ENCODE assay signal across 34 cellular contexts in the genomic region with DNA sequence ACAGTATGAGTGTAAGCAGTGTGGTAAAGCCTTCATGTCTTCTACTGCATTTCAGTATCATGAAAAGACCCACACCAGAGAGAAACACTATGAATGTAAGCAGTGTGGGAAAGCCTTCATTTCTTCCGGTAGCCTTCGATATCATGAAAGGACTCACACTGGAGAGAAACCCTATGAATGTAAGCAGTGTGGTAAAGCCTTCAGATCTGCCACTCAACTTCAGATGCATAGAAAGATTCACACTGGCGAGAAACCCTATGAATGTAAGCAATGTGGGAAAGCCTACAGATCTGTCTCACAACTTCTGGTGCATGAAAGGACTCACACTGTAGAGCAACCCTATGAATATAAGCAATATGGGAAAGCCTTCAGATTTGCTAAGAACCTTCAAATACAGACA. TPM values are rescaled to one million over a fixed set of nuclear protein-coding genes. Genes with fewer than 3 reads are reported as not detected.
DNase-seq lines count a peak whose midpoint lies in the region; FAIRE-seq and TF ChIP-seq lines count a peak whose summit lies in the region.
"Had no signal": no experiment of that assay in that cellular context is flagged by ENCODE, and none has a peak within 500 bp of the region (broad histone marks: within the 10 kb centered on the region; RNA-seq: fewer than 3 reads in every experiment).

No MANE protein-coding gene starts in this region.

- H4K20me1 ChIP-seq in H1 (replicated peaks in 1 of 2; ENCODE audit: control insufficient read depth in 1 of 2, insufficient read depth in 2 of 2, low read length in 2 of 2), result no peaks in the 10 kb centered on the region

- H3K23me2 ChIP-seq in H1 (ENCODE audit: low read depth, low read length), result no peaks in the 10 kb centered on the region

- peaks cover 57% of the 10 kb centered on the region for H3K36me3 ChIP-seq in HUES48 (ENCODE audit: control insufficient read depth, insufficient read depth, low read length)
- H3K36me3 ChIP-seq in H1 (ENCODE audit: control insufficient read depth in 2 of 4, insufficient read depth in 4 of 4, low read length in 3 of 4), result peaks cover 16 to 74% (median 47%) of the 10 kb centered on the region in 4 experiments
- peaks cover 54 to 62% (median 57%) of the 10 kb centered on the region in 3 donors for H3K36me3 ChIP-seq in skeletal muscle tissue (ENCODE audit: control insufficient read depth in 3 of 3, insufficient read depth in 3 of 3, low read length in 3 of 3)
- peaks cover 5% of the 10 kb centered on the region for H3K36me3 ChIP-seq in testis (ENCODE audit: low read depth, missing control alignments)

- no peaks in the 10 kb centered on the region for H3K79me2 ChIP-seq in H1 (ENCODE audit: control insufficient read depth in 1 of 2, insufficient read depth in 2 of 2, low read length in 2 of 2)

- no peak overlapping the region for H4K5ac ChIP-seq in H1 (ENCODE audit: insufficient read length, low read depth, low read length)

- no peak overlapping the region for H2BK120ac ChIP-seq in H1 (replicated peaks; ENCODE audit: low read depth, low read length)

- H4K8ac ChIP-seq in H1 (ENCODE audit: extremely low read depth, insufficient read depth, low read length), result no peak overlapping the region

- H3K9me3 ChIP-seq in HUES48 (ENCODE audit: control insufficient read depth, insufficient read depth, low read length) (peaks cover 86% of the 10 kb centered on the region), H1 (ENCODE audit: insufficient read depth in 2 of 2, low read depth in 1 of 2, low read length in 1 of 2) (peaks cover 69 to 86% of the 10 kb centered on the region in 2 experiments), skeletal muscle tissue (ENCODE audit: control insufficient read depth in 3 of 3, low read length in 3 of 3) (peaks cover 42 to 66% (median 56%) of the 10 kb centered on the region in 3 donors), testis (no peaks in the 10 kb centered on the region)

- no peak overlapping the region for H3K18ac ChIP-seq in H1 (ENCODE audit: extremely low read depth, low read length)

- no peak overlapping the region for H2BK5ac ChIP-seq in H1 (ENCODE audit: low read depth, low read length)

- no peak overlapping the region for H2BK20ac ChIP-seq in H1 (ENCODE audit: low read length)

- H3K27ac ChIP-seq in HUES48 (ENCODE audit: low read depth, low read length) (no peak overlapping the region), H1 (ENCODE audit: low read depth, low read length) (no peak overlapping the region), skeletal muscle tissue (ENCODE audit: low read depth, low read length) (no peak overlapping the region), testis (no peak overlapping the region)
- H3K27ac ChIP-seq: brain microvascular endothelial cell, KMS-11, pancreas, stomach, transverse colon had no signal

- no peak overlapping the region for H3K14ac ChIP-seq in H1 (ENCODE audit: insufficient read length)

- H3K27me3 ChIP-seq in HUES48 (ENCODE audit: control insufficient read depth, insufficient read depth, low read length) (no peaks in the 10 kb centered on the region), H1 (replicated peaks in 1 of 4; ENCODE audit: control insufficient read depth in 3 of 4, extremely low read depth in 1 of 4, insufficient read depth in 3 of 4, low read length in 3 of 4) (no peaks in the 10 kb centered on the region), skeletal muscle tissue (ENCODE audit: control insufficient read depth in 3 of 3, insufficient read depth in 3 of 3, low read length in 3 of 3) (no peaks in the 10 kb centered on the region), testis (no peaks in the 10 kb centered on the region)
- H3K27me3 ChIP-seq: brain microvascular endothelial cell, pancreas, stomach, transverse colon had no signal

- no peak for TF ChIP-seq CTCF in H1 (IDR thresholded peaks at IDR 0.05; ENCODE audit: control extremely low read depth in 1 of 3, insufficient read depth in 1 of 3, low read depth in 1 of 3, low read length in 3 of 3)
- no peak for TF ChIP-seq CTCF in testis (IDR thresholded peaks at IDR 0.05)

- intact Hi-C loops in testis (cut with DNase I; ENCODE audit: low total_unique reads), result no loop called here

- no peak overlapping the region for H2BK12ac ChIP-seq in H1 (ENCODE audit: low read depth, low read length)

- H3K23ac ChIP-seq in H1 (ENCODE audit: insufficient read length), result no peak overlapping the region

- WGBS in H1 (ENCODE audit: extremely low coverage in 1 of 2, insufficient coverage in 1 of 2, insufficient read length in 1 of 2, insufficient replicate concordance in 2 of 2, low coverage in 1 of 2, low lambda C conversion rate in 2 of 2, missing lambda C conversion rate in 1 of 2), 2 experiments, result 98% methylated on average over 3 of the region's 3 CpGs; no CpG with 5 or more reads in 1 of the 2 experiments
- WGBS in testis, 2 donors, result 78 to 98% methylated on average over 3 of the region's 3 CpGs

- FAIRE-seq in H1 (lab: Jason Lieb, UNC) (no peak), H54 (lab: Jason Lieb, UNC) (no peak)
- FAIRE-seq: G401.6, pancreas had no signal

- H3K56ac ChIP-seq in H1 (replicated peaks; ENCODE audit: insufficient read length, low read depth, low read length), result no peak overlapping the region

- H3K4me2 ChIP-seq in H1 (ENCODE audit: insufficient read depth in 1 of 2, low read depth in 2 of 2, low read length in 2 of 2), result no peak overlapping the region
- H3K4me2 ChIP-seq: KMS-11 had no signal

- H2AFZ ChIP-seq in H1 (ENCODE audit: low read length), result no peak overlapping the region

- H3K4me1 ChIP-seq in HUES48 (ENCODE audit: control insufficient read depth, insufficient read depth, low read length), result no peaks in the 10 kb centered on the region
- no peaks in the 10 kb centered on the region for H3K4me1 ChIP-seq in H1 (replicated peaks in 1 of 4; ENCODE audit: control insufficient read depth in 3 of 4, insufficient read depth in 4 of 4, low read length in 3 of 4)
- no peaks in the 10 kb centered on the region for H3K4me1 ChIP-seq in skeletal muscle tissue (ENCODE audit: control insufficient read depth in 3 of 3, insufficient read depth in 3 of 3, low read length in 3 of 3)
- H3K4me1 ChIP-seq in testis, result no peaks in the 10 kb centered on the region
- H3K4me1 ChIP-seq: pancreas, stomach, transverse colon had no signal

- H2AK5ac ChIP-seq in H1 (ENCODE audit: low read depth, low read length), result no peak overlapping the region

- TF ChIP-seq EP300 in H1 (IDR thresholded peaks at IDR 0.05; ENCODE audit: borderline replicate concordance in 1 of 2, low read depth in 2 of 2, low read length in 2 of 2), result no peak

- no peak overlapping the region for H3K9ac ChIP-seq in HUES48 (ENCODE audit: low read depth, low read length)
- H3K9ac ChIP-seq in H1 (replicated peaks in 1 of 4; ENCODE audit: extremely low read depth in 1 of 4, low read depth in 3 of 4, low read length in 3 of 4), result no peak overlapping the region
- no peak overlapping the region for H3K9ac ChIP-seq in skeletal muscle tissue (ENCODE audit: low read depth in 1 of 3, low read length in 3 of 3)
- H3K9ac ChIP-seq: KMS-11 had no signal

- H3K79me1 ChIP-seq in H1 (ENCODE audit: low read depth, low read length), result no peaks in the 10 kb centered on the region

- peak overlapping the region; percentile 26; the same call in 1 of the 2 replicates for H3K4me3 ChIP-seq in HUES48 (ENCODE audit: low read depth, low read length)
- H3K4me3 ChIP-seq in H1 (ENCODE audit: extremely low read depth in 1 of 4, insufficient read depth in 2 of 4, low read depth in 3 of 4, low read length in 4 of 4), result no peak overlapping the region; a peak in 1 of 8 replicates
- peak overlapping the region in 2 of 3 donors; percentile 4 to 62 for H3K4me3 ChIP-seq in skeletal muscle tissue (ENCODE audit: low read length in 3 of 3)
- no peak overlapping the region for H3K4me3 ChIP-seq in testis
- H3K4me3 ChIP-seq: pancreas, stomach, transverse colon had no signal

- POLR2A ChIA-PET in H1 (lab: Charles Lee; ENCODE audit: partially characterized antibody), result no interaction called here

- CTCF ChIA-PET in H1 (lab: Charles Lee; ENCODE audit: partially characterized antibody), result no interaction called here

- TF ChIP-seq POLR2A in H1 (IDR thresholded peaks at IDR 0.05; ENCODE audit: control extremely low read depth in 1 of 2, low read depth in 2 of 2, low read length in 2 of 2) (no peak), H54 (IDR thresholded peaks at IDR 0.05; ENCODE audit: low read depth, low read length) (no peak), testis (IDR thresholded peaks at IDR 0.05) (no peak)

- no peak overlapping the region for H2BK15ac ChIP-seq in H1 (ENCODE audit: low read length)

- DNase-seq in H1 (ENCODE audit: low read depth in 1 of 2, low spot score in 2 of 2) (no peak), H54 (ENCODE audit: insufficient read length, low spot score) (no peak), testis (no peak)
- no peak for DNase-seq in effector CD8-positive, alpha-beta T cell (lab: John Stamatoyannopoulos, UW)
- DNase-seq: activated CD4-positive, alpha-beta T cell treated with anti-CD3 and anti-CD28 coated beads, Interleukin-2, amount 10 ng/mL, durations not matched to agents 24 days and 14 days; activated naive CD4-positive, alpha-beta T cell treated with Interleukin-2 at 50 U/mL for 16 hours; activated T-cell treated with anti-CD3 and anti-CD28 coated beads, Interleukin-2, amount 50 U/mL, for 72 hours; amniotic stem cell; brain microvascular endothelial cell; COR-L47; DMS53; effector CD4-positive, alpha-beta T cell; erythroblast; glutamatergic neuron; GOT3; islet precursor cell; left ventricle myocardium superior; midbrain; MM.1S; NCI-H2029 treated with DMSO at 0.1 percent for 48 hours; NCI-H2227 treated with DMSO at 0.1 percent for 48 hours; NCI-H69; nephron progenitor cell; pancreas; stimulated activated CD4-positive, alpha-beta T cell treated with anti-CD3 and anti-CD28 coated beads, Interleukin-2, amount 100 ng/mL, for 24 hours; stomach; SW 1271; T1000; transverse colon had no signal

- TF ChIP-seq RAD21 in H1 (IDR thresholded peaks at IDR 0.05 in 1 of 2, conservative IDR thresholded peaks at IDR 0.05 in 1 of 2; ENCODE audit: low read depth in 2 of 2, low read length in 2 of 2), result no peak

- no peak overlapping the region for H3K4ac ChIP-seq in H1 (replicated peaks; ENCODE audit: insufficient read length, low read depth, low read length)

- H4K91ac ChIP-seq in H1 (replicated peaks; ENCODE audit: insufficient read length, low read length), result no peak overlapping the region

RNA-seq across cellular contexts. Expression of a gene that starts 12.8 kb away (rescaled TPM):
- total RNA-seq in H1 (2021; fragmentation: NEBNext Ultra II Directional; extraction: Animal tissue kit (Norgen Biotek cat#: 25700)), result 9.4 and 9.8 TPM in 2 replicates
- 2.7 and 3.1 TPM in 2 replicates for polyA plus RNA-seq in H1 (2011; rRNA removed)
- polyA plus RNA-seq in H1 (2011; cell fraction: cytosol; rRNA removed), result 3.2 TPM
- polyA plus RNA-seq in H1 (2011; cell fraction: nucleus; rRNA removed), result 3.8 TPM
- 2.8 to 4.3 TPM (median 3.3 TPM) in 4 replicates for polyA plus RNA-seq in H1 (2012, experiment 1 of 2)
- polyA plus RNA-seq in H1 (2012, experiment 2 of 2), result 0.63 TPM
- polyA plus RNA-seq in H1 (2013, experiment 1 of 2), result 2.5 TPM
- 2.7 TPM for polyA plus RNA-seq in H1 (2013, experiment 2 of 2)
- 9.3 and 12.2 TPM in 2 replicates for polyA minus RNA-seq in H1 (2011; rRNA and poly(A)+ RNA removed)
- 8.6 TPM for polyA minus RNA-seq in H1 (2011; cell fraction: cytosol; rRNA and poly(A)+ RNA removed)
- polyA minus RNA-seq in H1 (2011; cell fraction: nucleus; rRNA and poly(A)+ RNA removed), result 17.9 TPM
- total RNA-seq in skeletal muscle tissue, result 9.4 TPM
- 10 to 100 TPM; 15.7 to 18.0 TPM for total RNA-seq in testis
- polyA plus RNA-seq in testis (ENCODE audit: insufficient read depth, low read depth, low replicate concordance), result 10.3 TPM

RNA-seq across cellular contexts. Expression of a gene that starts 24.6 kb away (rescaled TPM):
- total RNA-seq in H1 (2021; fragmentation: NEBNext Ultra II Directional; extraction: Animal tissue kit (Norgen Biotek cat#: 25700)), result 9.1 and 9.5 TPM in 2 replicates
- polyA plus RNA-seq in H1 (2011; rRNA removed) (0.57 and 0.91 TPM in 2 replicates), testis (ENCODE audit: insufficient read depth, low read depth, low replicate concordance) (0.54 TPM)
- polyA plus RNA-seq in H1 (2011; cell fraction: cytosol; rRNA removed), result 1.3 TPM
- 0.68 TPM for polyA plus RNA-seq in H1 (2011; cell fraction: nucleus; rRNA removed)
- polyA plus RNA-seq in H1 (2012, experiment 1 of 2), result 2.5 to 4.8 TPM (median 3.5 TPM) in 4 replicates
- 0.52 TPM for polyA plus RNA-seq in H1 (2012, experiment 2 of 2)
- 4.2 TPM for polyA plus RNA-seq in H1 (2013, experiment 1 of 2)
- polyA plus RNA-seq in H1 (2013, experiment 2 of 2), result 3.8 TPM
- polyA minus RNA-seq in H1 (2011; rRNA and poly(A)+ RNA removed), result 3.8 and 5.7 TPM in 2 replicates
- polyA minus RNA-seq in H1 (2011; cell fraction: cytosol; rRNA and poly(A)+ RNA removed), result 3.4 TPM
- polyA minus RNA-seq in H1 (2011; cell fraction: nucleus; rRNA and poly(A)+ RNA removed), result 8.4 TPM
- total RNA-seq in skeletal muscle tissue (0.52 TPM), testis (1 to 10 TPM in 1 of 2 donors, under 1 TPM in 1; 0.31 to 1.1 TPM)
- total RNA-seq: B cell had no signal

RNA-seq across cellular contexts. Expression of a gene that starts 41.9 kb away (rescaled TPM):
- total RNA-seq in H1 (2021; fragmentation: NEBNext Ultra II Directional; extraction: Animal tissue kit (Norgen Biotek cat#: 25700)), result 1.4 and 1.8 TPM in 2 replicates
- polyA plus RNA-seq in H1 (2011; rRNA removed) (0.68 and 0.71 TPM in 2 replicates), testis (ENCODE audit: insufficient read depth, low read depth, low replicate concordance) (46.6 TPM)
- 1.3 TPM for polyA plus RNA-seq in H1 (2011; cell fraction: cytosol; rRNA removed)
- 0.88 TPM for polyA plus RNA-seq in H1 (2011; cell fraction: nucleus; rRNA removed)
- 1.4 to 3.1 TPM (median 2.2 TPM) in 4 replicates for polyA plus RNA-seq in H1 (2012, experiment 1 of 2)
- 0.58 TPM for polyA plus RNA-seq in H1 (2012, experiment 2 of 2)
- 0.47 TPM for polyA plus RNA-seq in H1 (2013, experiment 1 of 2)
- polyA plus RNA-seq in H1 (2013, experiment 2 of 2), result 0.57 TPM
- polyA minus RNA-seq in H1 (2011; rRNA and poly(A)+ RNA removed), result 1.0 and 1.5 TPM in 2 replicates
- 0.81 TPM for polyA minus RNA-seq in H1 (2011; cell fraction: cytosol; rRNA and poly(A)+ RNA removed)
- polyA minus RNA-seq in H1 (2011; cell fraction: nucleus; rRNA and poly(A)+ RNA removed), result 3.1 TPM
- total RNA-seq in skeletal muscle tissue (4.2 TPM), testis (10 to 100 TPM; 26.1 to 43.4 TPM)

Comparison
In these comparisons a context has a peak if more than half of its experiments do, and no peak if none do; other contexts are left out.
1. H3K4me3 ChIP-seq: peak in HUES48 (single experiment) and skeletal muscle tissue (2 of 3); none in H1 (0 of 4) and testis (0 of 2).